Comparison of ENCODE assay signal across 1 cellular context in genomic region chr6:29477923-29478450, GRCh38.
TF ChIP-seq lines count a peak whose summit lies in the region.

No MANE protein-coding gene starts in this region.

TF ChIP-seq in A549, 52 proteins besides CTCF, POLR2A, EP300 and RAD21 (continued from another document):
- no peak for TF ChIP-seq ATOH8 (CRISPR knock-in tag; IDR thresholded peaks at IDR 0.05; ENCODE audit: low read depth)
- no peak for TF ChIP-seq HOXB5 (CRISPR knock-in tag; IDR thresholded peaks at IDR 0.05)
- TF ChIP-seq KDM1A (IDR thresholded peaks at IDR 0.05; ENCODE audit: low read depth) = no peak
- no peak for TF ChIP-seq MAX (IDR thresholded peaks at IDR 0.05)
- no peak for TF ChIP-seq NFE2L2 (conservative IDR thresholded peaks at IDR 0.05; ENCODE audit: low read length)
- no peak for TF ChIP-seq ZSCAN20 (CRISPR knock-in tag; IDR thresholded peaks at IDR 0.05)
- no peak for TF ChIP-seq MAFK (IDR thresholded peaks at IDR 0.05; ENCODE audit: partially characterized antibody)
- TF ChIP-seq FOSB (CRISPR knock-in tag; IDR thresholded peaks at IDR 0.05) = no peak
- no peak for TF ChIP-seq FOXS1 (CRISPR knock-in tag; IDR thresholded peaks at IDR 0.05)
- no peak for TF ChIP-seq RFX5 (IDR thresholded peaks at IDR 0.05)
- no peak for TF ChIP-seq POLR2AphosphoS2 (conservative IDR thresholded peaks at IDR 0.05; ENCODE audit: low read length)
- TF ChIP-seq HDAC2 (IDR thresholded peaks at IDR 0.05) = no peak
